Comparison of ENCODE assay signal across 2 cellular contexts in the genomic region with DNA sequence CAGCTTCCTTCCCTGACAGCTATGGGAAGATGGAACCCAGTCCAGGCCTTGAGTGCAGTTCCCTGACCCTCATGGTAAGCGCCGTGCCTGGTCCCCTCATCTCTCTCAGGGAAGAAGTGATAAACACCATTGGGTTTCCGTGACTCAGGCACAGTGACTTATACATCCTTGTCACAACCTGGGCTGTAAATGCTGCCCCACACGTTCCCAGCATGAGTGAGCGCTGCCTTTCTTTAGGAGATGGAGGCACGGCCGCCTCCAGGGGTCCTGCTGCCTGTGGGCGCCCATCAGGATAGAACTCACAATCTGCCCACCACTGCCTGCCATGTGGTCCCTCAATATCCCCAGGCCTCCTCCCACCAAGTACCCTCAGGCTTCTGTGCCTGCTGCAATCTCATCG.
TF ChIP-seq lines count a peak whose summit lies in the region.

No MANE protein-coding gene starts in this region.

TF ChIP-seq in GM12891, 5 proteins besides CTCF, POLR2A, EP300 and RAD21:
- TF ChIP-seq POLR2AphosphoS5 (IDR thresholded peaks at IDR 0.05; ENCODE audit: low read depth, low read length): no peak
- no peak for TF ChIP-seq TAF1 (IDR thresholded peaks at IDR 0.05; ENCODE audit: low read depth, low read length)
- TF ChIP-seq SPI1 (IDR thresholded peaks at IDR 0.05; ENCODE audit: low read depth, low read length): no peak
- TF ChIP-seq POU2F2 (IDR thresholded peaks at IDR 0.05; ENCODE audit: low read depth, low read length): no peak
- TF ChIP-seq PAX5 (IDR thresholded peaks at IDR 0.05; ENCODE audit: insufficient read depth, low read length, severe bottlenecking): no peak

TF ChIP-seq in SK-N-SH treated with all-trans-retinoic acid at 6 μM for 48 hours, 23 proteins besides CTCF, POLR2A, EP300 and RAD21 (continued from another document):
- TF ChIP-seq ZNF70 (CRISPR knock-in tag; IDR thresholded peaks at IDR 0.05) (no peak), ARNTL (CRISPR knock-in tag; IDR thresholded peaks at IDR 0.05; ENCODE audit: borderline replicate concordance, low read depth) (no peak), CSDC2 (CRISPR knock-in tag; IDR thresholded peaks at IDR 0.05) (no peak), PPARA (CRISPR knock-in tag; IDR thresholded peaks at IDR 0.05; ENCODE audit: borderline replicate concordance) (no peak), RARB (CRISPR knock-in tag; IDR thresholded peaks at IDR 0.05) (no peak), SNAI2 (CRISPR knock-in tag; IDR thresholded peaks at IDR 0.05) (no peak)
- TF ChIP-seq, protein P1, sequence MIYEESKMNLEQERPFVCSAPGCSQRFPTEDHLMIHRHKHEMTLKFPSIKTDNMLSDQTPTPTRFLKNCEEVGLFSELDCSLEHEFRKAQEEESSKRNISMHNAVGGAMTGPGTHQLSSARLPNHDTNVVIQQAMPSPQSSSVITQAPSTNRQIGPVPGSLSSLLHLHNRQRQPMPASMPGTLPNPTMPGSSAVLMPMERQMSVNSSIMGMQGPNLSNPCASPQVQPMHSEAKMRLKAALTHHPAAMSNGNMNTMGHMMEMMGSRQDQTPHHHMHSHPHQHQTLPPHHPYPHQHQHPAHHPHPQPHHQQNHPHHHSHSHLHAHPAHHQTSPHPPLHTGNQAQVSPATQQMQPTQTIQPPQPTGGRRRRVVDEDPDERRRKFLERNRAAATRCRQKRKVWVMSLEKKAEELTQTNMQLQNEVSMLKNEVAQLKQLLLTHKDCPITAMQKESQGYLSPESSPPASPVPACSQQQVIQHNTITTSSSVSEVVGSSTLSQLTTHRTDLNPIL (CRISPR knock-in tag; IDR thresholded peaks at IDR 0.05; ENCODE audit: low read depth): no peak
